Comparison of ENCODE assay signal across 26 cellular contexts in genomic region chr2:216578325-216578724, GRCh38. TPM values are rescaled to one million over a fixed set of nuclear protein-coding genes. Genes with fewer than 3 reads are reported as not detected.
DNase-seq lines count a peak whose midpoint lies in the region; ATAC-seq, FAIRE-seq and TF ChIP-seq lines count a peak whose summit lies in the region.
"Had no signal": no experiment of that assay in that cellular context is flagged by ENCODE, and none has a peak within 500 bp of the region (broad histone marks: within the 10 kb centered on the region; RNA-seq: fewer than 3 reads in every experiment).

No MANE protein-coding gene starts in this region.

- H3K4me3 ChIP-seq in GM23248 (no peak overlapping the region), brain microvascular endothelial cell (ENCODE audit: low read depth, low read length) (no peak overlapping the region)
- H3K4me3 ChIP-seq: GM23338, neural progenitor cell, prostate gland, stomach, tibial artery had no signal

- no peak overlapping the region for H3K9ac ChIP-seq in GM23248
- H3K9ac ChIP-seq: neural progenitor cell had no signal

- no peak overlapping the region for H3K27ac ChIP-seq in GM23248
- no peak overlapping the region for H3K27ac ChIP-seq in brain microvascular endothelial cell
- H3K27ac ChIP-seq: neural progenitor cell, prostate gland, stomach, tibial artery had no signal

- no peaks in the 10 kb centered on the region for H3K79me2 ChIP-seq in GM23248 (ENCODE audit: insufficient read depth)

- intact Hi-C loops in CD14-positive monocyte (cut with micrococcal nuclease): no loop called here

- no peak for TF ChIP-seq CTCF in brain microvascular endothelial cell (IDR thresholded peaks at IDR 0.05; ENCODE audit: low read depth, low read length, missing control alignments)
- no peak for TF ChIP-seq CTCF in CD14-positive monocyte (IDR thresholded peaks at IDR 0.05)

- H3K4me1 ChIP-seq in GM23248 (ENCODE audit: insufficient read depth): peaks cover 21% of the 10 kb centered on the region; the same call in 1 of the 2 replicates
- H3K4me1 ChIP-seq: neural progenitor cell, prostate gland had no signal

- ATAC-seq in HG03354 (IDR thresholded peaks at IDR 0.05; ENCODE audit: poor library complexity, severe bottlenecking, unreplicated experiment): no peak
- ATAC-seq: activated naive CD8-positive, alpha-beta T cell treated with anti-CD3 and anti-CD28 coated beads, Interleukin-2, amount 50 U/mL, for 24 hours; GM23338; Right ventricle myocardium inferior had no signal

- H3K27ac Mint-ChIP-seq in CD14-positive monocyte: no peak overlapping the region
- H3K27ac Mint-ChIP-seq: activated naive CD8-positive, alpha-beta T cell treated with anti-CD3 and anti-CD28 coated beads, Interleukin-2, amount 50 U/mL, for 24 hours; brain; CD4-positive, CD25-positive, alpha-beta regulatory T cell; GM23338; neural progenitor cell had no signal

- no peaks in the 10 kb centered on the region for H4K20me1 ChIP-seq in GM23248 (ENCODE audit: insufficient read depth)

- H3K4me1 Mint-ChIP-seq in CD14-positive monocyte: no peaks in the 10 kb centered on the region
- H3K4me1 Mint-ChIP-seq: GM23338 had no signal

- peaks cover 16% of the 10 kb centered on the region for H3F3A ChIP-seq in GM23248 (ENCODE audit: insufficient read depth)

- no peak overlapping the region for H3K4me3 Mint-ChIP-seq in CD14-positive monocyte
- H3K4me3 Mint-ChIP-seq: activated naive CD8-positive, alpha-beta T cell treated with anti-CD3 and anti-CD28 coated beads, Interleukin-2, amount 50 U/mL, for 24 hours; brain; CD4-positive, CD25-positive, alpha-beta regulatory T cell; GM23338; neural progenitor cell had no signal

- WGBS in GM23248 (ENCODE audit: low coverage in 1 of 2, low lambda C conversion rate in 2 of 2, missing lambda C conversion rate in 2 of 2), 2 experiments: 97 to 100% methylated on average over 1 of the region's 1 CpG

- no peak overlapping the region for H2AFZ ChIP-seq in GM23248
- H2AFZ ChIP-seq: GM23338, neural progenitor cell had no signal

- FAIRE-seq in RCC 7860 (lab: Jason Lieb, UNC): no peak

- no peaks in the 10 kb centered on the region for H3K9me3 ChIP-seq in GM23248 (ENCODE audit: low read depth)
- H3K9me3 ChIP-seq: prostate gland, stomach, tibial artery had no signal

- DNase-seq in GM23248 (peak; percentile 30), RCC 7860 (ENCODE audit: low spot score) (peak; percentile 9), brain microvascular endothelial cell (peak; percentile 66), myocyte (ENCODE audit: low read depth) (peak; percentile 31), hippocampal formation (lab: John Stamatoyannopoulos, UW) (no peak), CD14-positive monocyte (ENCODE audit: low spot score) (no peak), amniotic stem cell (lab: John Stamatoyannopoulos, UW) (no peak)
- DNase-seq: activated CD4-positive, alpha-beta T cell treated with anti-CD3 and anti-CD28 coated beads for 1 hour; activated gamma-delta T cell; activated naive CD8-positive, alpha-beta T cell treated with anti-CD3 and anti-CD28 coated beads, Interleukin-2, amount 50 U/mL, for 24 hours; CD4-positive, CD25-positive, alpha-beta regulatory T cell; effector memory CD4-positive, alpha-beta T cell; GF-D8; mammary epithelial cell; NCI-H1105; NCI-H1930; NCI-H69; stomach; SW 1271; tibial artery had no signal

- H3K27me3 ChIP-seq in GM23248 (replicated peaks; ENCODE audit: insufficient read depth) (no peaks in the 10 kb centered on the region), brain microvascular endothelial cell (replicated peaks) (no peaks in the 10 kb centered on the region)
- H3K27me3 ChIP-seq: neural progenitor cell, stomach, tibial artery had no signal

- H3K36me3 Mint-ChIP-seq in CD14-positive monocyte: no peaks in the 10 kb centered on the region
- H3K36me3 Mint-ChIP-seq: brain; CD4-positive, CD25-positive, alpha-beta regulatory T cell; neural progenitor cell had no signal

- in situ Hi-C loops in GM23248 (cut with MboI) (no loop called here), brain microvascular endothelial cell (cut with HindIII; ENCODE audit: low pct_ligation_motif_present, low sequenced_read_pairs) (no loop called here)

- no peaks in the 10 kb centered on the region for H3K36me3 ChIP-seq in GM23248 (ENCODE audit: low read depth)
- H3K36me3 ChIP-seq in brain microvascular endothelial cell (replicated peaks): no peaks in the 10 kb centered on the region
- H3K36me3 ChIP-seq: neural progenitor cell, prostate gland, stomach, tibial artery had no signal

- H3K4me2 ChIP-seq in GM23248 (ENCODE audit: unreplicated experiment): no peak overlapping the region
- H3K4me2 ChIP-seq: GM23338, neural progenitor cell had no signal

- peaks cover 0 to 2% (median 0%) of the 10 kb centered on the region in 7 donors for H3K9me3 Mint-ChIP-seq in CD14-positive monocyte
- H3K9me3 Mint-ChIP-seq: activated naive CD8-positive, alpha-beta T cell treated with anti-CD3 and anti-CD28 coated beads, Interleukin-2, amount 50 U/mL, for 24 hours; GM23338; neural progenitor cell had no signal

- H3K27me3 Mint-ChIP-seq in CD14-positive monocyte (ENCODE audit: low read depth in 3 of 3): peaks cover 2 to 17% (median 10%) of the 10 kb centered on the region in 3 donors

- no peaks in the 10 kb centered on the region for H3K9me2 ChIP-seq in GM23248 (ENCODE audit: insufficient read depth)

RNA-seq across cellular contexts. Expression of gene IGFBP2, which starts 54.9 kb away (rescaled TPM):
- 24.0 and 40.1 TPM in 2 replicates for total RNA-seq in GM23248 (2014; rRNA removed; shearing (Covaris generic))
- 5.6 and 12.6 TPM in 2 replicates for polyA plus RNA-seq in GM23248 (2016; fragmentation: Nextera tagmentation; extraction: Ambion mirVana)
- total RNA-seq in myocyte: 0.42 and 0.72 TPM in 2 replicates
- 2.7 TPM for polyA plus RNA-seq in myocyte (2012)
- polyA plus RNA-seq in CD14-positive monocyte: not detected
- total RNA-seq: CD4-positive, CD25-positive, alpha-beta regulatory T cell had no signal
- polyA plus RNA-seq: CD4-positive, CD25-positive, alpha-beta regulatory T cell had no signal

Comparison
In these comparisons a context has a peak if more than half of its experiments do, and no peak if none do; other contexts are left out.
1. DNase-seq: peak in GM23248 (single experiment), RCC 7860 (single experiment), brain microvascular endothelial cell (single experiment) and myocyte (single experiment); none in hippocampal formation (0 of 2), CD14-positive monocyte (single experiment) and amniotic stem cell (single experiment).
2. RNA of gene IGFBP2, which starts 54.9 kb away (total RNA-seq): 24.0 to 40.1 TPM in GM23248; 0.42 to 0.72 TPM in myocyte; every median in the first group is over 10 times any median in the second.